In genomic region chr22:23370251-23370650, GRCh38 we compare ENCODE assay signal across 1 cellular context.
TF ChIP-seq lines count a peak whose summit lies in the region.

No MANE protein-coding gene starts in this region.

TF ChIP-seq in HepG2, 621 proteins besides CTCF, POLR2A, EP300 and RAD21 (continued from another document):
- TF ChIP-seq MXD1 (CRISPR knock-in tag; IDR thresholded peaks at IDR 0.05) (no peak), ZNF850 (CRISPR knock-in tag; conservative IDR thresholded peaks at IDR 0.05) (no peak), ZNF501 (CRISPR knock-in tag; IDR thresholded peaks at IDR 0.05) (no peak), HOXA5 (CRISPR knock-in tag; IDR thresholded peaks at IDR 0.05) (no peak), ZBTB34 (CRISPR knock-in tag; IDR thresholded peaks at IDR 0.05) (no peak), SKIL (CRISPR knock-in tag; IDR thresholded peaks at IDR 0.05; ENCODE audit: borderline replicate concordance) (no peak), RFXANK (CRISPR knock-in tag; IDR thresholded peaks at IDR 0.05) (no peak), TMF1 (CRISPR knock-in tag; IDR thresholded peaks at IDR 0.05; ENCODE audit: low read depth) (no peak), NBN (conservative IDR thresholded peaks at IDR 0.05) (no peak), ATF3 (CRISPR knock-in tag; IDR thresholded peaks at IDR 0.05) (no peak)
- TF ChIP-seq, protein P1, sequence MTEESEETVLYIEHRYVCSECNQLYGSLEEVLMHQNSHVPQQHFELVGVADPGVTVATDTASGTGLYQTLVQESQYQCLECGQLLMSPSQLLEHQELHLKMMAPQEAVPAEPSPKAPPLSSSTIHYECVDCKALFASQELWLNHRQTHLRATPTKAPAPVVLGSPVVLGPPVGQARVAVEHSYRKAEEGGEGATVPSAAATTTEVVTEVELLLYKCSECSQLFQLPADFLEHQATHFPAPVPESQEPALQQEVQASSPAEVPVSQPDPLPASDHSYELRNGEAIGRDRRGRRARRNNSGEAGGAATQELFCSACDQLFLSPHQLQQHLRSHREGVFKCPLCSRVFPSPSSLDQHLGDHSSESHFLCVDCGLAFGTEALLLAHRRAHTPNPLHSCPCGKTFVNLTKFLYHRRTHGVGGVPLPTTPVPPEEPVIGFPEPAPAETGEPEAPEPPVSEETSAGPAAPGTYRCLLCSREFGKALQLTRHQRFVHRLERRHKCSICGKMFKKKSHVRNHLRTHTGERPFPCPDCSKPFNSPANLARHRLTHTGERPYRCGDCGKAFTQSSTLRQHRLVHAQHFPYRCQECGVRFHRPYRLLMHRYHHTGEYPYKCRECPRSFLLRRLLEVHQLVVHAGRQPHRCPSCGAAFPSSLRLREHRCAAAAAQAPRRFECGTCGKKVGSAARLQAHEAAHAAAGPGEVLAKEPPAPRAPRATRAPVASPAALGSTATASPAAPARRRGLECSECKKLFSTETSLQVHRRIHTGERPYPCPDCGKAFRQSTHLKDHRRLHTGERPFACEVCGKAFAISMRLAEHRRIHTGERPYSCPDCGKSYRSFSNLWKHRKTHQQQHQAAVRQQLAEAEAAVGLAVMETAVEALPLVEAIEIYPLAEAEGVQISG (CRISPR knock-in tag; IDR thresholded peaks at IDR 0.05) = no peak
TF ChIP-seq in HepG2: peak in this region for 0.
